22 cellular contexts compared by ENCODE assay signal in the genomic region with DNA sequence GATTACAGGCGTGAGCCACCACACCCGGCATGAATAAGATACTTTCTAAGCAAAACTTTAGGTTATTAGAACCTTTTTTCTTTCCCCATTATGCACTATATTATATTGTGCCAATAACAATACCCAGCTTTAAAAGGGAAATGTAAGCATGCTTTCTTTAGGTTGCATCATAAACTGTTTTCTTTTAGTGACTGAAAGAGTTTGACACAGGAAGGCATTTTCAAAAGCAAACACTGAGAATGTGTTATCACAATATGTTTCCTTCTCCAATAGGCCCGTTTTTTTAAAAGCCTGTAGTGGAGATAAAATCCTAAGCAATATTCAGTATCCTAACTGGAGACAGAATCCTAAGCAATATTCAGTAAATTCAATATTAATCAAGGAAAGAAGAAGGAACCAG.
"Had no signal": no experiment of that assay in that cellular context is flagged by ENCODE, and none has a peak within 500 bp of the region (broad histone marks: within the 10 kb centered on the region; RNA-seq: fewer than 3 reads in every experiment).

No MANE protein-coding gene starts in this region.

- H3K9me3 Mint-ChIP-seq: activated B cell treated with CpG ODN at 0.5 μM for 24 hours; activated CD4-positive, alpha-beta memory T cell treated with anti-CD3 and anti-CD28 coated beads, Interleukin-2, amount 10 ng/mL, durations not matched to agents 7 days and 5 days; activated naive CD8-positive, alpha-beta T cell treated with anti-CD3 and anti-CD28 coated beads for 36 hours; naive B cell; neural crest cell; stimulated activated naive CD8-positive, alpha-beta T cell treated with anti-CD3 and anti-CD28 coated beads, Interleukin-15, Interleukin-2, amounts not matched to agents 100 ng/mL and 50 ng/mL, for 24 hours; T-helper 1 cell treated with Interleukin-12 subunit alpha and Interleukin-12 subunit beta and Interleukin-4 antibody, amounts not matched to agents 30 μg/mL and 1 μg/mL, for 36 hours had no signal

- H3K27me3 ChIP-seq: foreskin keratinocyte, transverse colon, uterus had no signal

- H3K27ac Mint-ChIP-seq: activated B cell treated with CpG ODN at 0.5 μM for 24 hours; activated CD4-positive, alpha-beta memory T cell treated with anti-CD3 and anti-CD28 coated beads, Interleukin-2, amount 10 ng/mL, durations not matched to agents 7 days and 5 days; activated CD8-positive, alpha-beta memory T cell treated with anti-CD3 and anti-CD28 coated beads, Interleukin-2, amount 10 ng/mL, durations not matched to agents 7 days and 5 days; activated naive CD8-positive, alpha-beta T cell treated with anti-CD3 and anti-CD28 coated beads for 36 hours; brain; naive B cell; progenitor cell of endocrine pancreas; stimulated activated naive CD8-positive, alpha-beta T cell treated with anti-CD3 and anti-CD28 coated beads, Interleukin-15, Interleukin-2, amounts not matched to agents 100 ng/mL and 50 ng/mL, for 24 hours; T-helper 1 cell treated with Interleukin-12 subunit alpha and Interleukin-12 subunit beta and Interleukin-4 antibody, amounts not matched to agents 30 μg/mL and 1 μg/mL, for 36 hours had no signal

- H3K4me3 Mint-ChIP-seq: activated B cell treated with CpG ODN at 0.5 μM for 24 hours; activated CD4-positive, alpha-beta memory T cell treated with anti-CD3 and anti-CD28 coated beads, Interleukin-2, amount 10 ng/mL, durations not matched to agents 7 days and 5 days; activated CD8-positive, alpha-beta memory T cell treated with anti-CD3 and anti-CD28 coated beads, Interleukin-2, amount 10 ng/mL, durations not matched to agents 7 days and 5 days; activated naive CD8-positive, alpha-beta T cell treated with anti-CD3 and anti-CD28 coated beads for 36 hours; brain; naive B cell; neural crest cell; stimulated activated naive CD8-positive, alpha-beta T cell treated with anti-CD3 and anti-CD28 coated beads, Interleukin-15, Interleukin-2, amounts not matched to agents 100 ng/mL and 50 ng/mL, for 24 hours; T-helper 1 cell treated with Interleukin-12 subunit alpha and Interleukin-12 subunit beta and Interleukin-4 antibody, amounts not matched to agents 30 μg/mL and 1 μg/mL, for 36 hours had no signal

- H3K27me3 Mint-ChIP-seq: activated naive CD8-positive, alpha-beta T cell treated with anti-CD3 and anti-CD28 coated beads for 36 hours; progenitor cell of endocrine pancreas; stimulated activated naive CD8-positive, alpha-beta T cell treated with anti-CD3 and anti-CD28 coated beads, Interleukin-15, Interleukin-2, amounts not matched to agents 100 ng/mL and 50 ng/mL, for 24 hours had no signal

- H3K36me3 ChIP-seq: transverse colon, uterus had no signal

- H3K4me1 Mint-ChIP-seq: activated B cell treated with CpG ODN at 0.5 μM for 24 hours; activated CD4-positive, alpha-beta memory T cell treated with anti-CD3 and anti-CD28 coated beads, Interleukin-2, amount 10 ng/mL, durations not matched to agents 7 days and 5 days; activated CD8-positive, alpha-beta memory T cell treated with anti-CD3 and anti-CD28 coated beads, Interleukin-2, amount 10 ng/mL, durations not matched to agents 7 days and 5 days; activated naive CD8-positive, alpha-beta T cell treated with anti-CD3 and anti-CD28 coated beads for 36 hours; brain; naive B cell; neural crest cell had no signal

- H3K9me3 ChIP-seq: mucosa of descending colon, transverse colon, uterus had no signal

- H3K4me1 ChIP-seq: foreskin keratinocyte, uterus had no signal

- ATAC-seq: activated CD8-positive, alpha-beta memory T cell treated with anti-CD3 and anti-CD28 coated beads, Interleukin-2, amount 10 ng/mL, durations not matched to agents 7 days and 5 days; esophagus mucosa; foreskin keratinocyte; left cardiac atrium had no signal

- H3K27ac ChIP-seq: coronary artery, foreskin keratinocyte, transverse colon, uterus had no signal

- DNase-seq: activated B cell treated with CpG ODN at 0.5 μM for 24 hours; activated CD4-positive, alpha-beta memory T cell treated with anti-CD3 and anti-CD28 coated beads, Interleukin-2, amount 10 ng/mL, durations not matched to agents 7 days and 5 days; activated CD4-positive, alpha-beta T cell treated with anti-CD3 and anti-CD28 coated beads for 4 hours; activated CD8-positive, alpha-beta memory T cell treated with anti-CD3 and anti-CD28 coated beads, Interleukin-2, amount 10 ng/mL, durations not matched to agents 7 days and 5 days; activated naive CD4-positive, alpha-beta T cell; activated naive CD8-positive, alpha-beta T cell treated with anti-CD3 and anti-CD28 coated beads for 36 hours; central memory CD4-positive, alpha-beta T cell; foreskin keratinocyte; hippocampal formation; left cardiac atrium; mesenchymal stem cell; naive B cell; uterus had no signal

- H3K36me3 Mint-ChIP-seq: activated CD8-positive, alpha-beta memory T cell treated with anti-CD3 and anti-CD28 coated beads, Interleukin-2, amount 10 ng/mL, durations not matched to agents 7 days and 5 days; activated naive CD8-positive, alpha-beta T cell treated with anti-CD3 and anti-CD28 coated beads for 36 hours; brain; naive B cell had no signal

- H3K4me3 ChIP-seq: coronary artery, mucosa of descending colon, transverse colon, uterus had no signal
